In the genomic region with DNA sequence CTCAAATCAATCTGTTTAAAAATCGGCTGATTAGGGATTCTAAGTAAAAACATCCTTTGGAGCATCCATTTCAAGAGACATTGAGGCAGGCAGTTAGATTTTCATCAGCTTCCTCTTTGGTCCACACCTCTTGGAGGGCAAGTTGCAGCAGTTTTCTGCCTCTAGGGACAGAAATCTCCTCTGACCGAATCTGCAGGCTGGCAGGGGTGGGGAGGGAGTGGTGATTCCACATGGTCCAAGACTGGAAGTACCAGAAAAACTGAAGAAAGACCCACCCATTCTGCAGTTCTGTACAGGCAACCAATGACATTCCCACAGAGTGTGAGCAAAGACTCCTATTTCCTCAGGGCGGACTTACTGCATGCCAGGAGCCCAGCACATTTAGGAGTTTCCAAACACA, we compare ENCODE assay signal across 14 cellular contexts. TPM values are rescaled to one million over a fixed set of nuclear protein-coding genes. Genes with fewer than 3 reads are reported as not detected.
DNase-seq lines count a peak whose midpoint lies in the region; ATAC-seq, FAIRE-seq and TF ChIP-seq lines count a peak whose summit lies in the region.
"Had no signal": no experiment of that assay in that cellular context is flagged by ENCODE, and none has a peak within 500 bp of the region (broad histone marks: within the 10 kb centered on the region; RNA-seq: fewer than 3 reads in every experiment).

No MANE protein-coding gene starts in this region.

- in situ Hi-C loops in GM13977 (cut with MboI; ENCODE audit: low pct_unique_long_range_greater_than_20kb, low sequenced_read_pairs, unreplicated experiment) = no loop called here

- FAIRE-seq in HTR-8/SVneo (lab: Jason Lieb, UNC) = peak; percentile 4

- H2AK5ac ChIP-seq in mesenchymal stem cell (ENCODE audit: low read length, severe bottlenecking) = no peak overlapping the region

- H3K27me3 ChIP-seq in BE2C (no peaks in the 10 kb centered on the region), mesenchymal stem cell (ENCODE audit: control insufficient read depth in 1 of 2, insufficient read depth in 1 of 2, low read length in 2 of 2) (no peaks in the 10 kb centered on the region)
- H3K27me3 ChIP-seq: cardiac muscle cell had no signal

- 58% methylated on average over 3 of the region's 3 CpGs for WGBS in mesenchymal stem cell

- H3K36me3 ChIP-seq in BE2C (no peaks in the 10 kb centered on the region), mesenchymal stem cell (ENCODE audit: control insufficient read depth in 1 of 2, insufficient read depth in 2 of 2, low read depth in 1 of 2, low read length in 2 of 2) (no peaks in the 10 kb centered on the region)
- H3K36me3 ChIP-seq: cardiac muscle cell had no signal

- H4K8ac ChIP-seq in mesenchymal stem cell (ENCODE audit: low read length) = no peak overlapping the region

- no peak overlapping the region for H3K14ac ChIP-seq in mesenchymal stem cell (ENCODE audit: low read length in 2 of 2)

- H3K4ac ChIP-seq in mesenchymal stem cell (ENCODE audit: low read depth in 1 of 2, low read length in 2 of 2) = no peak overlapping the region

- TF ChIP-seq CTCF in BE2C (IDR thresholded peaks at IDR 0.05; ENCODE audit: low read depth, low read length) (0 out of 2 replicates have a peak, but pooled peaks have one; percentile 10), GM13977 (IDR thresholded peaks at IDR 0.05; ENCODE audit: extremely low read depth, insufficient read depth, missing control alignments) (no peak)

- DNase-seq in BE2C = no peak
- DNase-seq in HTR-8/SVneo (ENCODE audit: insufficient read length, low spot score) = no peak
- DNase-seq in cerebellar cortex (ENCODE audit: low spot score) = peak; percentile 78
- peak; percentile 10 for DNase-seq in mesenchymal stem cell
- DNase-seq in GM13977 (ENCODE audit: low spot score) = no peak
- DNase-seq in globus pallidus (ENCODE audit: low spot score) = no peak
- no peak for DNase-seq in left lobe of liver (ENCODE audit: low spot score)
- DNase-seq: foreskin melanocyte; KG1; NCI-H2227 treated with DMSO at 0.1 percent for 48 hours; stimulated activated naive CD8-positive, alpha-beta T cell treated with anti-CD3 and anti-CD28 coated beads, Interleukin-15, amount 100 ng/mL, for 72 hours; T-helper 17 cell had no signal

- no peak overlapping the region for H3K9ac ChIP-seq in mesenchymal stem cell (ENCODE audit: low read length)

- no peak overlapping the region for H3K4me3 ChIP-seq in BE2C (ENCODE audit: low read depth, low read length)
- no peak overlapping the region for H3K4me3 ChIP-seq in mesenchymal stem cell (ENCODE audit: insufficient read depth in 1 of 2, low read depth in 1 of 2, low read length in 2 of 2)
- H3K4me3 ChIP-seq: cardiac muscle cell had no signal

- H4K91ac ChIP-seq in mesenchymal stem cell (ENCODE audit: low read length) = no peak overlapping the region

- H3K4me2 ChIP-seq in mesenchymal stem cell (ENCODE audit: low read length, poor library complexity, severe bottlenecking) = no peak overlapping the region

- no peak overlapping the region for H3K18ac ChIP-seq in mesenchymal stem cell (ENCODE audit: low read depth in 1 of 2, low read length in 2 of 2)

- no peaks in the 10 kb centered on the region for H3K79me1 ChIP-seq in mesenchymal stem cell (replicated peaks; ENCODE audit: low read length, poor library complexity, severe bottlenecking)

- H2BK5ac ChIP-seq in mesenchymal stem cell (ENCODE audit: low read depth, low read length, poor library complexity, severe bottlenecking) = no peak overlapping the region

- H2BK12ac ChIP-seq in mesenchymal stem cell (ENCODE audit: low read length in 2 of 2) = no peak overlapping the region

- H2AFZ ChIP-seq in mesenchymal stem cell (ENCODE audit: low read depth, low read length) = no peak overlapping the region

- H3K9me3 ChIP-seq in BE2C (no peaks in the 10 kb centered on the region), mesenchymal stem cell (ENCODE audit: control insufficient read depth, low read length) (no peaks in the 10 kb centered on the region)

- H3K4me1 ChIP-seq in BE2C = 0 out of 2 replicates have a peak, but pooled peaks cover 5% of the 10 kb centered on the region
- H3K4me1 ChIP-seq in mesenchymal stem cell (ENCODE audit: control insufficient read depth, insufficient read depth, low read depth, low read length) = peaks cover 5% of the 10 kb centered on the region

- ATAC-seq in left lobe of liver = no peak
- no peak for ATAC-seq in GM19463 (IDR thresholded peaks at IDR 0.05; ENCODE audit: unreplicated experiment)
- ATAC-seq: stimulated activated naive CD8-positive, alpha-beta T cell treated with anti-CD3 and anti-CD28 coated beads, Interleukin-15, amount 100 ng/mL, for 72 hours; T-helper 17 cell had no signal

- H2BK120ac ChIP-seq in mesenchymal stem cell (ENCODE audit: low read depth, low read length) = no peak overlapping the region

- H3K23ac ChIP-seq in mesenchymal stem cell (ENCODE audit: low read length in 2 of 2) = no peak overlapping the region

- no peak overlapping the region for H2BK15ac ChIP-seq in mesenchymal stem cell (ENCODE audit: low read depth, poor library complexity, severe bottlenecking)

- no peak overlapping the region for H3K27ac ChIP-seq in mesenchymal stem cell (ENCODE audit: low read length, poor library complexity, severe bottlenecking)
- H3K27ac ChIP-seq: cardiac muscle cell had no signal

RNA-seq across cellular contexts. Expression of gene FGFBP3, which starts 29.0 kb away (rescaled TPM):
- polyA plus RNA-seq in BE2C (2012; ENCODE audit: insufficient read depth, insufficient read length, low read depth) = 8.5 TPM
- polyA plus RNA-seq in mesenchymal stem cell (2013, experiment 1 of 2) = 3.7 TPM
- 3.3 TPM for polyA plus RNA-seq in mesenchymal stem cell (2013, experiment 2 of 2)
- 0.33 TPM for total RNA-seq in left lobe of liver

RNA-seq across cellular contexts. Expression of gene BTAF1, which starts 43.3 kb away (rescaled TPM):
- 17.8 TPM for polyA plus RNA-seq in BE2C (2012; ENCODE audit: insufficient read depth, insufficient read length, low read depth)
- 16.7 TPM for polyA plus RNA-seq in mesenchymal stem cell (2013, experiment 1 of 2)
- polyA plus RNA-seq in mesenchymal stem cell (2013, experiment 2 of 2) = 16.6 TPM
- total RNA-seq in left lobe of liver = 16.0 TPM

Comparison
In these comparisons a context has a peak if more than half of its experiments do, and no peak if none do; other contexts are left out.
1. DNase-seq: peak in cerebellar cortex (single experiment) and mesenchymal stem cell (single experiment); none in BE2C (single experiment), HTR-8/SVneo (single experiment), GM13977 (single experiment), globus pallidus (single experiment) and left lobe of liver (single experiment).